In the genomic region with DNA sequence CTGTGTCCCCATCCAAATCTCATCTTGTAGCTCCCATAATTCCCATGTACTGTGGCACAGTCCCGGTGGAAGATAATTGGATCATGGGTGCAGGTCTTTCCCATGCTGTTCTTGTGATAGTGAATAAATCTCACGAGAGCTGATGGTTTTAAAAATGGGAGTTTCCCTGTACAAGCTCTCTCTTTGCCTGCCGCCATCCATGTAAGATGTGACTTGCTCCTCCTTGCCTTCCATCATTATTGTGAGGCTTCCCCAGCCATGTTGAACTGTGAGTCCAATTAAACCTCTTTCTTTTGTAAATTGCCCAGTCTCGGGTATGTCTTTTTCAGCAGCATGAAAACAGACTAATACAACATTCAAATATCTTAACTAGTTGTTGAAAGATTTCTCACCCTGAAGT, we compare ENCODE assay signal across 7 cellular contexts. TPM values are rescaled to one million over a fixed set of nuclear protein-coding genes. Genes with fewer than 3 reads are reported as not detected.
"Had no signal": no experiment of that assay in that cellular context is flagged by ENCODE, and none has a peak within 500 bp of the region (broad histone marks: within the 10 kb centered on the region; RNA-seq: fewer than 3 reads in every experiment).

No MANE protein-coding gene starts in this region.

RNA-seq across cellular contexts. Expression of a gene that starts 10.8 kb away (rescaled TPM):
- total RNA-seq: GM23248, HFFc6 had no signal

RNA-seq across cellular contexts. Expression of a gene that starts 32.8 kb away (rescaled TPM):
- total RNA-seq: GM23248, GM23338, H1, H4, H7, H9, HFFc6 had no signal
- polyA plus RNA-seq: GM23248, GM23338, H1 had no signal
